In genomic region chr5:177310332-177310731, GRCh38 we compare ENCODE assay signal across 9 cellular contexts. TPM values are rescaled to one million over a fixed set of nuclear protein-coding genes. Genes with fewer than 3 reads are reported as not detected.
DNase-seq lines count a peak whose midpoint lies in the region; ATAC-seq and TF ChIP-seq lines count a peak whose summit lies in the region.
"Had no signal": no experiment of that assay in that cellular context is flagged by ENCODE, and none has a peak within 500 bp of the region (broad histone marks: within the 10 kb centered on the region; RNA-seq: fewer than 3 reads in every experiment).

No MANE protein-coding gene starts in this region.

- no peaks in the 10 kb centered on the region for H3K9me2 ChIP-seq in SK-N-SH

- peaks cover 12 to 20% of the 10 kb centered on the region in 2 experiments for H3K36me3 ChIP-seq in SK-N-SH (replicated peaks in 1 of 2; ENCODE audit: control insufficient read depth in 1 of 2, insufficient read depth in 2 of 2, low read length in 1 of 2)
- peaks cover 25% of the 10 kb centered on the region for H3K36me3 ChIP-seq in endodermal cell (ENCODE audit: control insufficient read depth, insufficient read depth, low read length)
- peaks cover 0 to 22% of the 10 kb centered on the region in 2 donors for H3K36me3 ChIP-seq in psoas muscle (ENCODE audit: insufficient read depth in 1 of 2, low read depth in 1 of 2)

- H3K27me3 Mint-ChIP-seq in endodermal cell (ENCODE audit: insufficient read depth) = peaks cover 3% of the 10 kb centered on the region

- TF ChIP-seq CTCF in SK-N-SH (IDR thresholded peaks at IDR 0.05) (no peak), endodermal cell (conservative IDR thresholded peaks at IDR 0.05) (no peak), psoas muscle (IDR thresholded peaks at IDR 0.05) (no peak)

- peaks cover 11% of the 10 kb centered on the region for H3K4me1 Mint-ChIP-seq in endodermal cell

- peaks cover 62% of the 10 kb centered on the region for H3K79me2 ChIP-seq in SK-N-SH (ENCODE audit: insufficient read depth)

- H3K4me3 Mint-ChIP-seq in endodermal cell = peak overlapping the region; percentile 65

- peaks cover 24% of the 10 kb centered on the region for H3K36me3 Mint-ChIP-seq in endodermal cell (ENCODE audit: low read depth)

- POLR2A ChIA-PET in SK-N-SH (lab: Yijun Ruan, JAX) = interaction anchor here (0.7 to 1.2 kb wide), 2 partner anchors 116 to 197 kb away, joined by 4 read pairs; no protein-coding TSS in a partner anchor

- H3K27me3 ChIP-seq in SK-N-SH (ENCODE audit: insufficient read depth) = no peaks in the 10 kb centered on the region
- H3K27me3 ChIP-seq in endodermal cell (ENCODE audit: control insufficient read depth, insufficient read depth, low read length, poor library complexity, severe bottlenecking) = no peaks in the 10 kb centered on the region
- no peaks in the 10 kb centered on the region for H3K27me3 ChIP-seq in psoas muscle (ENCODE audit: insufficient read depth in 3 of 3, low read length in 2 of 3)
- H3K27me3 ChIP-seq: gastroesophageal sphincter had no signal

- H3F3A ChIP-seq in SK-N-SH (replicated peaks; ENCODE audit: insufficient read depth) = peaks cover 18% of the 10 kb centered on the region

- no peak overlapping the region for H3K27ac Mint-ChIP-seq in endodermal cell

- TF ChIP-seq RAD21 in SK-N-SH (IDR thresholded peaks at IDR 0.05; ENCODE audit: low read length) = no peak

- no peak for DNase-seq in SK-N-SH
- peak; percentile 36 for DNase-seq in NCI-H345 treated with DMSO at 0.1 percent for 48 hours (lab: John Stamatoyannopoulos, UW; ENCODE audit: unreplicated experiment)
- DNase-seq in endodermal cell = no peak
- DNase-seq in psoas muscle = peak in 1 of 2 donors; percentile 51
- DNase-seq in Kasumi-1 (lab: John Stamatoyannopoulos, UW) = no peak
- no peak for DNase-seq in SHP77 treated with DMSO at 0.1 percent for 48 hours (lab: John Stamatoyannopoulos, UW)

- peaks cover 27% of the 10 kb centered on the region for H4K20me1 ChIP-seq in SK-N-SH (ENCODE audit: insufficient read depth)

- CTCF ChIA-PET in SK-N-SH (lab: Yijun Ruan, JAX) = interaction anchor here (0.6 to 4.3 kb wide), 38 partner anchors 8 to 653 kb away, joined by 3 to 39 read pairs (median 4); partner anchors contain the start of genes DDX41 and LMAN2

- peaks cover 4 to 30% of the 10 kb centered on the region in 2 experiments; a peak in 1 of 4 replicates for H3K4me1 ChIP-seq in SK-N-SH (ENCODE audit: control insufficient read depth in 1 of 2, insufficient read depth in 2 of 2, low read depth in 1 of 2, low read length in 1 of 2)
- H3K4me1 ChIP-seq in endodermal cell (ENCODE audit: control insufficient read depth, insufficient read depth, low read length) = no peaks in the 10 kb centered on the region
- peaks cover 34% of the 10 kb centered on the region for H3K4me1 ChIP-seq in psoas muscle

- H3K9ac ChIP-seq in SK-N-SH (no peak overlapping the region), endodermal cell (ENCODE audit: extremely low read depth, low read length, poor library complexity, severe bottlenecking) (no peak overlapping the region)

- peak overlapping the region; percentile 59 to 84; a peak in 2 of 4 replicates for H3K4me3 ChIP-seq in SK-N-SH (ENCODE audit: low read depth in 2 of 2, low read length in 1 of 2)
- peak overlapping the region; percentile 83 for H3K4me3 ChIP-seq in endodermal cell (ENCODE audit: low read length)
- H3K4me3 ChIP-seq in psoas muscle = no peak overlapping the region

- 88% methylated on average over 1 of the region's 13 CpGs for WGBS in SK-N-SH (ENCODE audit: low lambda C conversion rate)
- 93 to 95% methylated on average over 7 to 13 of the region's 13 CpGs for WGBS in endodermal cell (ENCODE audit: insufficient coverage in 1 of 2, insufficient read length in 1 of 2), 2 experiments
- 82 to 85% (median 83%) methylated on average over 11 to 13 of the region's 13 CpGs for WGBS in psoas muscle, 3 donors

- no peaks in the 10 kb centered on the region for H3K9me3 Mint-ChIP-seq in endodermal cell

- ATAC-seq in SK-N-SH treated with all-trans-retinoic acid at 6 μM for 48 hours (no peak), psoas muscle (no peak), GM19467 (IDR thresholded peaks at IDR 0.05; ENCODE audit: unreplicated experiment) (no peak)
- ATAC-seq: gastroesophageal sphincter had no signal

- no peak for TF ChIP-seq EP300 in SK-N-SH (IDR thresholded peaks at IDR 0.05; ENCODE audit: borderline replicate concordance in 1 of 2, low read depth in 1 of 2, low read length in 1 of 2)

- intact Hi-C loops in psoas muscle (cut with DNase I) = loop anchor here (5.0 to 10.0 kb wide), 3 partner anchors 42 to 144 kb away; partner anchors contain the start of gene LMAN2 (in 1 of the 2)

- H2AFZ ChIP-seq in SK-N-SH (ENCODE audit: low read depth) = no peak overlapping the region

- H3K27ac ChIP-seq in SK-N-SH (ENCODE audit: low read depth in 2 of 2, low read length in 1 of 2) = no peak overlapping the region
- H3K27ac ChIP-seq in endodermal cell (ENCODE audit: low read depth, low read length) = no peak overlapping the region
- H3K27ac ChIP-seq in psoas muscle = peak overlapping the region; percentile 72
- H3K27ac ChIP-seq: gastroesophageal sphincter had no signal

- H3K9me3 ChIP-seq in SK-N-SH = no peaks in the 10 kb centered on the region
- no peaks in the 10 kb centered on the region for H3K9me3 ChIP-seq in endodermal cell (ENCODE audit: control insufficient read depth, low read length)
- no peaks in the 10 kb centered on the region for H3K9me3 ChIP-seq in psoas muscle
- H3K9me3 ChIP-seq: gastroesophageal sphincter had no signal

- H3K4me2 ChIP-seq in SK-N-SH = peak overlapping the region; percentile 100

TF ChIP-seq in SK-N-SH, 30 proteins besides CTCF, POLR2A, EP300 and RAD21 (continues in another document):
- no peak for TF ChIP-seq MXI1 (IDR thresholded peaks at IDR 0.05; ENCODE audit: low read depth, low read length)
- no peak for TF ChIP-seq MEF2A (IDR thresholded peaks at IDR 0.05; ENCODE audit: borderline replicate concordance, low read depth)
- no peak for TF ChIP-seq FOXJ3 (CRISPR knock-in tag; IDR thresholded peaks at IDR 0.05)
- no peak for TF ChIP-seq USF2 (IDR thresholded peaks at IDR 0.05; ENCODE audit: borderline replicate concordance, low read depth, low read length)

RNA-seq across cellular contexts. Expression of gene MXD3, which starts 1.4 kb away (rescaled TPM):
- polyA plus RNA-seq in SK-N-SH (2012; rRNA removed) (22.6 and 23.1 TPM in 2 replicates), psoas muscle (1 to 10 TPM in 2 of 3 donors, under 1 TPM in 1; 0.80 to 2.1 (median 1.3) TPM)
- polyA plus RNA-seq in SK-N-SH (2012; cell fraction: cytosol; rRNA removed) = 5.8 and 10.4 TPM in 2 replicates
- polyA plus RNA-seq in SK-N-SH (2012; cell fraction: nucleus; rRNA removed) = 81.3 and 94.3 TPM in 2 replicates
- total RNA-seq in endodermal cell (10 to 100 TPM; 14.2 to 20.4 TPM), psoas muscle (1 to 10 TPM; 2.3 to 4.2 (median 2.8) TPM)
- polyA plus RNA-seq in endodermal cell (2013, experiment 1 of 2) = 49.5 TPM
- polyA plus RNA-seq in endodermal cell (2013, experiment 2 of 2) = 49.8 TPM

RNA-seq across cellular contexts. Expression of gene PRELID1, which starts 6.7 kb away (rescaled TPM):
- polyA plus RNA-seq in SK-N-SH (2012; rRNA removed) = 344 TPM in 2 replicates
- polyA plus RNA-seq in SK-N-SH (2012; cell fraction: cytosol; rRNA removed) = 275 and 308 TPM in 2 replicates
- 121 and 150 TPM in 2 replicates for polyA plus RNA-seq in SK-N-SH (2012; cell fraction: nucleus; rRNA removed)
- total RNA-seq in endodermal cell = 100 to 1,000 TPM; 157 to 165 TPM
- 147 TPM for polyA plus RNA-seq in endodermal cell (2013, experiment 1 of 2)
- 149 TPM for polyA plus RNA-seq in endodermal cell (2013, experiment 2 of 2)
- total RNA-seq in psoas muscle = 10 to 100 TPM; 19.9 to 66.8 (median 44.3) TPM
- polyA plus RNA-seq in psoas muscle = 100 to 1,000 TPM in 1 of 3 donors, 10 to 100 TPM in 2; 44.3 to 201 (median 56.8) TPM

RNA-seq across cellular contexts. Expression of gene RAB24, which starts 6.8 kb away (rescaled TPM):
- polyA plus RNA-seq in SK-N-SH (2012; rRNA removed) = 101 and 117 TPM in 2 replicates
- polyA plus RNA-seq in SK-N-SH (2012; cell fraction: cytosol; rRNA removed) = 51.5 and 65.6 TPM in 2 replicates
- 383 and 489 TPM in 2 replicates for polyA plus RNA-seq in SK-N-SH (2012; cell fraction: nucleus; rRNA removed)
- total RNA-seq in endodermal cell = 10 to 100 TPM; 13.8 to 25.1 TPM
- 18.1 TPM for polyA plus RNA-seq in endodermal cell (2013, experiment 1 of 2)
- 16.1 TPM for polyA plus RNA-seq in endodermal cell (2013, experiment 2 of 2)
- 10 to 100 TPM; 14.9 to 21.1 (median 20.1) TPM for total RNA-seq in psoas muscle
- 10 to 100 TPM; 29.4 to 38.2 (median 37.4) TPM for polyA plus RNA-seq in psoas muscle

RNA-seq across cellular contexts. Expression of gene LMAN2, which starts 41.1 kb away (rescaled TPM):
- polyA plus RNA-seq in SK-N-SH (2012; rRNA removed) = 380 and 500 TPM in 2 replicates
- 314 and 316 TPM in 2 replicates for polyA plus RNA-seq in SK-N-SH (2012; cell fraction: cytosol; rRNA removed)
- polyA plus RNA-seq in SK-N-SH (2012; cell fraction: nucleus; rRNA removed) = 380 and 476 TPM in 2 replicates
- 100 to 1,000 TPM; 119 to 128 TPM for total RNA-seq in endodermal cell
- polyA plus RNA-seq in endodermal cell (2013, experiment 1 of 2) = 116 TPM
- polyA plus RNA-seq in endodermal cell (2013, experiment 2 of 2) = 116 TPM
- 10 to 100 TPM; 28.7 to 55.8 (median 43.1) TPM for total RNA-seq in psoas muscle
- polyA plus RNA-seq in psoas muscle = 100 to 1,000 TPM; 103 to 193 (median 162) TPM

RNA-seq across cellular contexts. Expression of gene RGS14, which starts 47.4 kb away (rescaled TPM):
- 26.5 and 27.6 TPM in 2 replicates for polyA plus RNA-seq in SK-N-SH (2012; rRNA removed)
- 11.1 and 16.3 TPM in 2 replicates for polyA plus RNA-seq in SK-N-SH (2012; cell fraction: cytosol; rRNA removed)
- polyA plus RNA-seq in SK-N-SH (2012; cell fraction: nucleus; rRNA removed) = 31.0 and 67.8 TPM in 2 replicates
- 10 to 100 TPM; 14.2 to 21.9 TPM for total RNA-seq in endodermal cell
- polyA plus RNA-seq in endodermal cell (2013, experiment 1 of 2) = 17.1 TPM
- 18.7 TPM for polyA plus RNA-seq in endodermal cell (2013, experiment 2 of 2)
- total RNA-seq in psoas muscle = 10 to 100 TPM in 3 of 4 donors, 1 to 10 TPM in 1; 5.5 to 23.2 (median 10.5) TPM
- polyA plus RNA-seq in psoas muscle = 10 to 100 TPM in 1 of 3 donors, 1 to 10 TPM in 2; 3.6 to 10.0 (median 6.7) TPM
